Comparison of ENCODE assay signal across 1 cellular context in genomic region chr6:43089874-43090556, GRCh38.
TF ChIP-seq lines count a peak whose summit lies in the region.

No MANE protein-coding gene starts in this region.

TF ChIP-seq in HepG2, 621 proteins besides CTCF, POLR2A, EP300 and RAD21 (continued from another document and continues in another):
- TF ChIP-seq RNF219 (CRISPR knock-in tag; IDR thresholded peaks at IDR 0.05): no peak
- TF ChIP-seq ZNF550 (CRISPR knock-in tag; IDR thresholded peaks at IDR 0.05; ENCODE audit: borderline replicate concordance): no peak
- TF ChIP-seq ZBTB4 (CRISPR knock-in tag; IDR thresholded peaks at IDR 0.05; ENCODE audit: borderline replicate concordance): peak; percentile 76; the same call in 1 of the 2 replicates
- no peak for TF ChIP-seq TERF1 (CRISPR knock-in tag; IDR thresholded peaks at IDR 0.05)
- TF ChIP-seq DBP (CRISPR knock-in tag; IDR thresholded peaks at IDR 0.05; ENCODE audit: not compliant biosample characterization): no peak
- TF ChIP-seq CSRNP1 (CRISPR knock-in tag; IDR thresholded peaks at IDR 0.05): 0 out of 2 replicates have a peak, but pooled peaks have one; percentile 33
- TF ChIP-seq HNRNPH1 (optimal IDR thresholded peaks at IDR 0.05; ENCODE audit: low read depth, low read length): no peak
- peak; percentile 56; the same call in 1 of the 2 replicates for TF ChIP-seq MYC (CRISPR knock-in tag; IDR thresholded peaks at IDR 0.05; ENCODE audit: borderline replicate concordance)
- no peak for TF ChIP-seq ZNF256 (CRISPR knock-in tag; conservative IDR thresholded peaks at IDR 0.05)
- TF ChIP-seq MXD4 (CRISPR knock-in tag; IDR thresholded peaks at IDR 0.05): no peak; the same call in 1 of the 2 replicates
- 0 out of 2 replicates have a peak, but pooled peaks have one; percentile 65 for TF ChIP-seq ZNF589 (CRISPR knock-in tag; conservative IDR thresholded peaks at IDR 0.05)
- no peak for TF ChIP-seq HOXA7 (CRISPR knock-in tag; IDR thresholded peaks at IDR 0.05)
- peak; percentile 92 for TF ChIP-seq CREM (IDR thresholded peaks at IDR 0.05)
- no peak for TF ChIP-seq CREM (CRISPR knock-in tag; IDR thresholded peaks at IDR 0.05)
- TF ChIP-seq SATB2 (CRISPR knock-in tag; IDR thresholded peaks at IDR 0.05): no peak
- peak; percentile 34; the same call in 1 of the 2 replicates for TF ChIP-seq NCOR1 (IDR thresholded peaks at IDR 0.05; ENCODE audit: borderline replicate concordance, low read length)
- TF ChIP-seq HMGA1 (CRISPR knock-in tag; conservative IDR thresholded peaks at IDR 0.05): no peak
- TF ChIP-seq HCFC1 (IDR thresholded peaks at IDR 0.05; ENCODE audit: low read depth, low read length): no peak
- peak; percentile 61; the same call in 1 of the 2 replicates for TF ChIP-seq ZBTB25 (CRISPR knock-in tag; IDR thresholded peaks at IDR 0.05)
- no peak for TF ChIP-seq SYNCRIP (IDR thresholded peaks at IDR 0.05; ENCODE audit: insufficient read depth, low read depth, low read length)
- TF ChIP-seq HMG20A (CRISPR knock-in tag; IDR thresholded peaks at IDR 0.05; ENCODE audit: borderline replicate concordance): peak; percentile 77
- no peak; the same call in 1 of the 2 replicates for TF ChIP-seq ZNF749 (CRISPR knock-in tag; IDR thresholded peaks at IDR 0.05; ENCODE audit: borderline replicate concordance)
- peak; percentile 83 for TF ChIP-seq KMT2A (CRISPR knock-in tag; IDR thresholded peaks at IDR 0.05)
- TF ChIP-seq ZNF335 (CRISPR knock-in tag; IDR thresholded peaks at IDR 0.05): no peak
- no peak; the same call in 1 of the 2 replicates for TF ChIP-seq TFDP1 (CRISPR knock-in tag; IDR thresholded peaks at IDR 0.05; ENCODE audit: borderline replicate concordance)
- TF ChIP-seq U2AF1 (optimal IDR thresholded peaks at IDR 0.05; ENCODE audit: low read depth, low read length): peak; percentile 87
- TF ChIP-seq PREB (CRISPR knock-in tag; IDR thresholded peaks at IDR 0.05): no peak
- TF ChIP-seq NBN (conservative IDR thresholded peaks at IDR 0.05): no peak
- TF ChIP-seq ETS1 (CRISPR knock-in tag; IDR thresholded peaks at IDR 0.05): no peak
- TF ChIP-seq AFF4 (CRISPR knock-in tag; IDR thresholded peaks at IDR 0.05): no peak
- TF ChIP-seq DPF2 (CRISPR knock-in tag; IDR thresholded peaks at IDR 0.05; ENCODE audit: borderline replicate concordance, low read depth): peak; percentile 77; the same call in 1 of the 2 replicates
- TF ChIP-seq ZNF382 (CRISPR knock-in tag; IDR thresholded peaks at IDR 0.05; ENCODE audit: borderline replicate concordance): no peak
- TF ChIP-seq CHD2 (IDR thresholded peaks at IDR 0.05; ENCODE audit: low read depth, low read length): no peak
- no peak for TF ChIP-seq ZNF383 (CRISPR knock-in tag; IDR thresholded peaks at IDR 0.05; ENCODE audit: borderline replicate concordance)
- TF ChIP-seq ZNF850 (CRISPR knock-in tag; conservative IDR thresholded peaks at IDR 0.05): no peak
- TF ChIP-seq ZNF703 (CRISPR knock-in tag; IDR thresholded peaks at IDR 0.05; ENCODE audit: borderline replicate concordance): no peak
- TF ChIP-seq ATF7 (IDR thresholded peaks at IDR 0.05): no peak
- TF ChIP-seq ATF7 (CRISPR knock-in tag; IDR thresholded peaks at IDR 0.05): no peak
- TF ChIP-seq HIVEP1 (CRISPR knock-in tag; IDR thresholded peaks at IDR 0.05): no peak
- TF ChIP-seq MTF2 (CRISPR knock-in tag; IDR thresholded peaks at IDR 0.05; ENCODE audit: borderline replicate concordance): no peak
- no peak; the same call in 1 of the 2 replicates for TF ChIP-seq MYNN (CRISPR knock-in tag; IDR thresholded peaks at IDR 0.05; ENCODE audit: low read depth)
- TF ChIP-seq ZNF124 (CRISPR knock-in tag; IDR thresholded peaks at IDR 0.05): peak; percentile 31; the same call in 1 of the 2 replicates
- no peak for TF ChIP-seq ZNF460 (CRISPR knock-in tag; IDR thresholded peaks at IDR 0.05; ENCODE audit: borderline replicate concordance)
- TF ChIP-seq ZBTB7B (CRISPR knock-in tag; IDR thresholded peaks at IDR 0.05): peak; percentile 76
- TF ChIP-seq MAZ (IDR thresholded peaks at IDR 0.05; ENCODE audit: borderline replicate concordance, low read depth, low read length): no peak; the same call in 1 of the 2 replicates
- TF ChIP-seq MAZ (CRISPR knock-in tag; IDR thresholded peaks at IDR 0.05; ENCODE audit: low read depth): peak; percentile 81
- TF ChIP-seq SALL1 (CRISPR knock-in tag; IDR thresholded peaks at IDR 0.05): peak; percentile 91
- no peak for TF ChIP-seq ZNF577 (CRISPR knock-in tag; IDR thresholded peaks at IDR 0.05; ENCODE audit: borderline replicate concordance, low read depth)
- TF ChIP-seq BRCA1 (CRISPR knock-in tag; IDR thresholded peaks at IDR 0.05): no peak
